Comparison of ENCODE assay signal across 25 cellular contexts in genomic region chr3:82342521-82342920, GRCh38.
"Had no signal": no experiment of that assay in that cellular context is flagged by ENCODE, and none has a peak within 500 bp of the region (broad histone marks: within the 10 kb centered on the region; RNA-seq: fewer than 3 reads in every experiment).

No MANE protein-coding gene starts in this region.

- H3K36me3 Mint-ChIP-seq: activated CD4-positive, alpha-beta memory T cell treated with anti-CD3 and anti-CD28 coated beads for 36 hours; activated naive CD8-positive, alpha-beta T cell; WTC11 had no signal

- H3K27ac Mint-ChIP-seq: activated CD4-positive, alpha-beta memory T cell treated with anti-CD3 and anti-CD28 coated beads for 36 hours; activated CD4-positive, alpha-beta T cell treated with anti-CD3 and anti-CD28 coated beads, Interleukin-2, amount 10 ng/mL, durations not matched to agents 7 days and 5 days; activated naive CD8-positive, alpha-beta T cell; T-helper 17 cell; WTC11 had no signal

- H3K27ac ChIP-seq: adrenal gland, breast epithelium, coronary artery had no signal

- H3K4me3 ChIP-seq: adrenal gland, breast epithelium, coronary artery had no signal

- H3K4me1 ChIP-seq: adrenal gland, breast epithelium had no signal

- H3K9me3 Mint-ChIP-seq: activated CD4-positive, alpha-beta T cell treated with anti-CD3 and anti-CD28 coated beads, Interleukin-2, amount 10 ng/mL, durations not matched to agents 7 days and 5 days had no signal

- H3K4me3 Mint-ChIP-seq: activated CD4-positive, alpha-beta memory T cell treated with anti-CD3 and anti-CD28 coated beads for 36 hours; activated CD4-positive, alpha-beta T cell treated with anti-CD3 and anti-CD28 coated beads, Interleukin-2, amount 10 ng/mL, durations not matched to agents 7 days and 5 days; activated naive CD8-positive, alpha-beta T cell; activated T-cell treated with anti-CD3 and anti-CD28 coated beads, Interleukin-2, amount 50 U/mL, for 4 hours; T-helper 17 cell; WTC11 had no signal

- DNase-seq: activated CD4-positive, alpha-beta memory T cell treated with anti-CD3 and anti-CD28 coated beads for 36 hours; activated CD4-positive, alpha-beta T cell treated with anti-CD3 and anti-CD28 coated beads, Interleukin-2, amount 10 ng/mL, durations not matched to agents 7 days and 5 days; activated CD8-positive, alpha-beta memory T cell treated with anti-CD3 and anti-CD28 coated beads for 24 hours; activated effector memory CD4-positive, alpha-beta T cell treated with anti-CD3 and anti-CD28 coated beads, Interleukin-2, amount 50 U/mL, for 16 hours; activated naive CD4-positive, alpha-beta T cell treated with Interleukin-2 at 50 U/mL for 16 hours; activated T-cell treated with anti-CD3 and anti-CD28 coated beads, Interleukin-2, amount 50 U/mL, for 4 hours; adrenal gland; anterior cingulate cortex; caudate nucleus; Karpas-422; MM.1S; NCI-H1105; NCI-H1436; NCI-H1694 treated with DMSO at 0.1 percent for 48 hours; NCI-H2029 treated with DMSO at 0.1 percent for 48 hours; NCI-H345; NCI-H510A; NCI-H526 treated with DMSO at 0.1 percent for 48 hours; SIG-M5; T-helper 17 cell; T-helper 9 cell had no signal

- H3K4me1 Mint-ChIP-seq: activated CD4-positive, alpha-beta T cell treated with anti-CD3 and anti-CD28 coated beads, Interleukin-2, amount 10 ng/mL, durations not matched to agents 7 days and 5 days; T-helper 17 cell had no signal

- H3K36me3 ChIP-seq: adrenal gland, breast epithelium had no signal

- H3K27me3 ChIP-seq: adrenal gland, breast epithelium had no signal

- ATAC-seq: activated T-cell treated with anti-CD3 and anti-CD28 coated beads, Interleukin-2, amount 50 U/mL, for 4 hours; T-helper 17 cell; WTC11 had no signal

- H3K27me3 Mint-ChIP-seq: activated CD4-positive, alpha-beta memory T cell treated with anti-CD3 and anti-CD28 coated beads for 36 hours; activated CD4-positive, alpha-beta T cell treated with anti-CD3 and anti-CD28 coated beads, Interleukin-2, amount 10 ng/mL, durations not matched to agents 7 days and 5 days; activated naive CD8-positive, alpha-beta T cell; T-helper 17 cell had no signal
